Comparison of ENCODE assay signal across 8 cellular contexts in the genomic region with DNA sequence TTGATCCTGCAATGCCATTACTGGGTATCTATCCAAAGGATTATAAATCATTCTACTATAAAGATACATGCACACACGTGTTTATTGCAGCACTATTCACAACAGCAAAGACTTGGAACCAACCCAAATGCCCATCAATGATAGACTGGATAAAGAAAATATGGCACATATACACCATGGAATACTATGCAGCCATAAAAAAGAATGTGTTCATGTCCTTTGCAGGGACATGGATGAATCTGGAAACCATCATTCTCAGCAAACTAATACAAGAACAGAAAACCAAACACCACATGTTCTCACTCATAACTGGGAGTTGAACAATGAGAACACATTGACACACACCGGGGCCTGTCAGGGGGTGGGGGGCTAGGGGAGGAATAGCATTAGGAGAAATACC. TPM values are rescaled to one million over a fixed set of nuclear protein-coding genes. Genes with fewer than 3 reads are reported as not detected.
"Had no signal": no experiment of that assay in that cellular context is flagged by ENCODE, and none has a peak within 500 bp of the region (broad histone marks: within the 10 kb centered on the region; RNA-seq: fewer than 3 reads in every experiment).

No MANE protein-coding gene starts in this region.

RNA-seq across cellular contexts. Expression of a gene that starts 4.9 kb away (rescaled TPM):
- total RNA-seq: activated T-helper 1 cell treated with anti-CD3 and anti-CD28 coated beads, Interleukin-12 subunit alpha, Interleukin-12 subunit beta, Interleukin-2, Interleukin-4 antibody, amounts not matched to agents 30 ng/mL and 10 ng/mL and 1 ng/mL, durations not matched to agents 14 hours and 24 hours and 36 hours; activated T-helper 2 cell treated with anti-CD3 and anti-CD28 coated beads, Interferon-gamma antibody, Interleukin-2, Interleukin-4, amounts not matched to agents 10 μg/mL and 5 μg/mL and 100 μg/mL, durations not matched to agents 14 hours and 24 hours and 36 hours; ascending aorta; astrocyte; bronchial epithelial cell; cardiac muscle cell; chondrocyte had no signal
- polyA plus RNA-seq: aorta, cardiac muscle cell had no signal

RNA-seq across cellular contexts. Expression of a gene that starts 26.7 kb away (rescaled TPM):
- polyA plus RNA-seq: cardiac muscle cell had no signal
